16 cellular contexts compared by ENCODE assay signal in genomic region chr1:33943978-33944377, GRCh38.
DNase-seq lines count a peak whose midpoint lies in the region; ATAC-seq and TF ChIP-seq lines count a peak whose summit lies in the region.
"Had no signal": no experiment of that assay in that cellular context is flagged by ENCODE, and none has a peak within 500 bp of the region (broad histone marks: within the 10 kb centered on the region; RNA-seq: fewer than 3 reads in every experiment).

No MANE protein-coding gene starts in this region.

- H3K9me2 ChIP-seq in hepatocyte (replicated peaks; ENCODE audit: insufficient read depth): no peaks in the 10 kb centered on the region

- H3K9me3 Mint-ChIP-seq in MCF 10A (ENCODE audit: unreplicated experiment): peaks cover 29% of the 10 kb centered on the region

- intact Hi-C loops in MCF 10A (cut with micrococcal nuclease) (no loop called here), breast epithelium (cut with DNase I; ENCODE audit: low total_unique reads) (no loop called here), Right ventricle myocardium superior (cut with DNase I) (no loop called here)

- H3K79me2 ChIP-seq in hepatocyte: no peaks in the 10 kb centered on the region

- no peak overlapping the region for H3K4me3 ChIP-seq in breast epithelium
- H3K4me3 ChIP-seq in hepatocyte: no peak overlapping the region
- H3K4me3 ChIP-seq: upper lobe of left lung had no signal

- no peaks in the 10 kb centered on the region for H3K27me3 Mint-ChIP-seq in MCF 10A (ENCODE audit: insufficient read depth, unreplicated experiment)

- POLR2A ChIA-PET in MCF 10A (lab: Yijun Ruan, JAX): no interaction called here

- BruUV-seq in MCF 10A (replicated peaks; lab: Mats Ljungman, UMichigan): no TSS peak

- peak; percentile 2 for DNase-seq in MCF 10A (ENCODE audit: unreplicated experiment)
- no peak for DNase-seq in breast epithelium (ENCODE audit: low spot score in 2 of 2)
- DNase-seq in amniotic epithelial cell (ENCODE audit: low read depth): peak; percentile 5
- DNase-seq in hepatocyte (ENCODE audit: low spot score): peak; percentile 49
- DNase-seq in NCI-H1694 (lab: John Stamatoyannopoulos, UW): no peak
- DNase-seq in Right ventricle myocardium superior: no peak
- no peak for DNase-seq in activated CD4-positive, alpha-beta T cell treated with anti-CD3 and anti-CD28 coated beads, Interleukin-2, amount 50 U/mL, for 1 hour
- DNase-seq: 8988T; cerebellar nuclear complex; KBM-7; NCI-H1417 treated with DMSO at 0.1 percent for 48 hours; stimulated activated CD4-positive, alpha-beta T cell treated with anti-CD3 and anti-CD28 coated beads, Interleukin-4, amount 100 ng/mL, for 4 hours; WERI-Rb-1 had no signal

- no peak overlapping the region for H3K27ac Mint-ChIP-seq in MCF 10A (ENCODE audit: low read depth, unreplicated experiment)

- no peak overlapping the region for H2AFZ ChIP-seq in hepatocyte

- H3K4me2 ChIP-seq in hepatocyte: no peak overlapping the region

- no peaks in the 10 kb centered on the region for H3K36me3 Mint-ChIP-seq in MCF 10A (ENCODE audit: insufficient read depth, unreplicated experiment)

- H3K27ac ChIP-seq in breast epithelium (no peak overlapping the region), hepatocyte (no peak overlapping the region)
- H3K27ac ChIP-seq: upper lobe of left lung, WERI-Rb-1 had no signal

- no peaks in the 10 kb centered on the region for H3K4me1 ChIP-seq in breast epithelium
- H3K4me1 ChIP-seq in hepatocyte (ENCODE audit: insufficient read depth): no peaks in the 10 kb centered on the region
- H3K4me1 ChIP-seq: upper lobe of left lung had no signal

- H3K36me3 ChIP-seq in breast epithelium (no peaks in the 10 kb centered on the region), hepatocyte (replicated peaks; ENCODE audit: insufficient read depth, low read depth) (no peaks in the 10 kb centered on the region)
- H3K36me3 ChIP-seq: upper lobe of left lung, WERI-Rb-1 had no signal

- no peak overlapping the region for H3K4me3 Mint-ChIP-seq in MCF 10A (ENCODE audit: unreplicated experiment)

- no peaks in the 10 kb centered on the region for H3K9me3 ChIP-seq in breast epithelium
- no peaks in the 10 kb centered on the region for H3K9me3 ChIP-seq in hepatocyte (ENCODE audit: low read depth)

- no peaks in the 10 kb centered on the region for H4K20me1 ChIP-seq in hepatocyte (ENCODE audit: insufficient read depth, poor library complexity, severe bottlenecking)

- H3K27me3 ChIP-seq in breast epithelium: no peaks in the 10 kb centered on the region
- peaks cover 3% of the 10 kb centered on the region for H3K27me3 ChIP-seq in hepatocyte
- H3K27me3 ChIP-seq: upper lobe of left lung had no signal

- CTCF ChIA-PET in MCF 10A (lab: Yijun Ruan, JAX): no interaction called here

- ATAC-seq in Right ventricle myocardium superior (ENCODE audit: poor library complexity) (no peak), GM18519 (IDR thresholded peaks at IDR 0.05; ENCODE audit: low FRiP score, unreplicated experiment) (no peak)
- ATAC-seq: sciatic nerve had no signal

- 50% methylated on average over 3 of the region's 3 CpGs for WGBS in hepatocyte (ENCODE audit: low lambda C conversion rate, missing lambda C conversion rate)

- H3K4me1 Mint-ChIP-seq in MCF 10A (ENCODE audit: insufficient read depth, unreplicated experiment): no peaks in the 10 kb centered on the region

- no peak for TF ChIP-seq POLR2A in breast epithelium (IDR thresholded peaks at IDR 0.05)

- TF ChIP-seq CTCF in MCF 10A (IDR thresholded peaks at IDR 0.05; ENCODE audit: unreplicated experiment) (no peak), breast epithelium (IDR thresholded peaks at IDR 0.05) (no peak), hepatocyte (IDR thresholded peaks at IDR 0.05; ENCODE audit: poor library complexity) (no peak)

Comparison
In these comparisons a context has a peak if more than half of its experiments do, and no peak if none do; other contexts are left out.
1. DNase-seq: peak in MCF 10A (single experiment), amniotic epithelial cell (single experiment) and hepatocyte (single experiment); none in breast epithelium (0 of 2), NCI-H1694 (single experiment), Right ventricle myocardium superior (single experiment) and activated CD4-positive, alpha-beta T cell treated with anti-CD3 and anti-CD28 coated beads, Interleukin-2, amount 50 U/mL, for 1 hour (single experiment).